Comparison of ENCODE assay signal across 8 cellular contexts in the genomic region with DNA sequence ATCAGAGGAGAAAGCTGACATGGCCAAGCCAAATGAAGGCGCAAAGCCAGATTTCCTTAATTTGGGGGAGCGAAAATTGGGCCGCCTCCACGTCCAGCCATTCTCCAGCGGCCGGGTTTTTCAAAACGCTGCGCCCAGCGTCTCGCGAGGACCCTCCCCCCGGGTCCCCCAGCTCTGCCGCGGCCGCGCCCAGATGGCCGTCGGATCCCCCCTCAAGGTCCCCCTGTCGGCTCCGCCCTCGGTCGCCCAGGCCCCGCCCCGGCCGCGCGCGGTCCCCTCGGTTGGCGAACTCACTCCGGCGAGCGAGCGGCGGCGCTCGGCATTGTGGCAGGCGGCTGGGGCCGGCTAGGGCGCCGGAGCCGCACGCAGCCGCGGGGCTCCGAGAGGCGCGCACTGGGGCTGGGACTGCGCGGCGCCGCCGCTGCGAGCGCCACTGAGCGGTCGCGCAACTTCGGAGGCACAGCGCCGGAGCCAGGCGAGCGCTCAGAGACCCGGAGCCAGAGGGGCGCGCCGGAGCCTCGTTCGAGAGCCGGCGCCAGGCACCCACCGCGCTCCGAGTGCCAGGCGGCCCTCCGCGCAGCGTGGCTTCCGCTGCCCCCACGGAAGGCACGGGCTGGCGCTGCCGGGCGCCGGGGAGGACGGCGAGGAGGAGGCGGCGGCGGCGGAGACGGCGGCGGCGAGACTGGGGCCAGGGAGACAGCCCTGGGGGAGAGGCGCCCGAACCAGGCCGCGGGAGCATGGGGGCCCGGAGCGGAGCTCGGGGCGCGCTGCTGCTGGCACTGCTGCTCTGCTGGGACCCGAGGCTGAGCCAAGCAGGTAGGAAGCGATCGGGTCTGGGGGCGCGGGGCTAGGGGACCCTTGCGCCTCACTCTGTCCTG. TPM values are rescaled to one million over a fixed set of nuclear protein-coding genes. Genes with fewer than 3 reads are reported as not detected.
DNase-seq lines count a peak whose midpoint lies in the region; ATAC-seq, FAIRE-seq and TF ChIP-seq lines count a peak whose summit lies in the region.

A gene (plus strand): TSS at position 322 of the 878 bp plus-strand sequence. CDS start 416 bp downstream, at position 738.

- ATAC-seq in GM19467 (IDR thresholded peaks at IDR 0.05; ENCODE audit: unreplicated experiment) (no peak), GM19328 (IDR thresholded peaks at IDR 0.05; ENCODE audit: unreplicated experiment) (no peak)

- peaks cover 0 to 2% of the 10 kb centered on the region in 2 donors for H3K4me1 ChIP-seq in small intestine (ENCODE audit: control insufficient read depth in 2 of 2, insufficient read depth in 1 of 2, low read depth in 1 of 2, low read length in 1 of 2)

- H3K4me3 ChIP-seq in GM12875 (ENCODE audit: low read depth, low read length) (no peak within 1 kb of the TSS), WI38 (ENCODE audit: low read depth, low read length) (peak within 1 kb of the TSS; percentile 76), small intestine (ENCODE audit: low read depth in 1 of 2, low read length in 2 of 2) (peak within 1 kb of the TSS; percentile 48 to 57)

- TF ChIP-seq CTCF in GM12875 (IDR thresholded peaks at IDR 0.05; ENCODE audit: borderline replicate concordance, insufficient read depth, low read depth, low read length), result 0 out of 2 replicates have a peak, but pooled peaks have one; percentile 21
- TF ChIP-seq CTCF in WI38 (IDR thresholded peaks at IDR 0.05; ENCODE audit: low read depth, low read length), result no peak

- no peaks in the 10 kb centered on the region for H3K36me3 ChIP-seq in small intestine (ENCODE audit: control insufficient read depth in 2 of 2, insufficient read depth in 2 of 2, low read length in 2 of 2)

- H3K27me3 ChIP-seq in small intestine (ENCODE audit: control insufficient read depth in 2 of 2, insufficient read depth in 2 of 2, low read length in 2 of 2), result peaks cover 7 to 17% of the 10 kb centered on the region in 2 donors

- H3K27ac ChIP-seq in small intestine (ENCODE audit: low read depth in 1 of 2, low read length in 1 of 2), result peak within 1 kb of the TSS in 1 of 2 donors; percentile 81

- DNase-seq in NCI-H1930 (lab: John Stamatoyannopoulos, UW) (peak; percentile 81 to 86), cerebellar cortex (ENCODE audit: low spot score) (peak; percentile 86), iris pigment epithelial cell (ENCODE audit: low read depth) (peak; percentile 90), small intestine (peak; percentile 85)

- H3K9me3 ChIP-seq in small intestine (ENCODE audit: control insufficient read depth, low read depth), result no peaks in the 10 kb centered on the region

- FAIRE-seq in small intestine (lab: Jason Lieb, UNC), result no peak

- 0 to 1% (median 1%) methylated on average over 80 to 110 of the region's 110 CpGs for WGBS in small intestine, 3 donors

RNA-seq across cellular contexts. Expression of the gene that starts here (rescaled TPM):
- 10 to 100 TPM in 1 of 3 donors, 1 to 10 TPM in 1, under 1 TPM in 1; 0.27 to 10.9 (median 2.5) TPM for polyA plus RNA-seq in small intestine
